22 cellular contexts compared by ENCODE assay signal in the genomic region with DNA sequence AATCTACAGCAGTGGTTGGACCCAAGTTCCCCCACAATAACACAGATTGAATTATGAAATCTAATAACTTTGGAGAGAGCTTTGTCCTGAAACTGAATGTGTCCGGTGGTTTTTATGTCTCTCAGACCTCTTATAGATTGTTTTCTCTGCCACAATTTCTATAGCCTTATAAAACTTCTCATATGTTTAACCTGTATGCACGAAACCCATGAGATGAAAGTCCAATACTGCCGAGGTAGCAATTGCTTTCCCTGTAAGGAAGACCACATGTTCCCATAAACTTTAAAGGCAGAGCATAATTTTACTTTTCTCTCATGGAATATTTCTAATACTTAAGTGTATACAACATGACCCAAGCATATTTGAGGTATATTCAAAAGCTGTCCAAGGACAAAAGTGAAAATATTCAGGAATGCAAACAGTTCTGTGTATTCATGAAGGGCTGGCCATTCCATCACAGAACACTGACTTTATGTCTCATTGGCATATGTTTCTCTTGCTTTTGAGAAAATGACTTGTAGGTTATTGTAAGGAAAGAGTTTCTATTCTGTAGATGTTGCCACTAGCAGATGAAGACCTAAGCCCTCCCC.
A peak's percentile ranks its signal among the peaks of the same experiment; 100 is the strongest.
DNase-seq lines count a peak whose midpoint lies in the region; ATAC-seq, FAIRE-seq and TF ChIP-seq lines count a peak whose summit lies in the region.
"Had no signal": no experiment of that assay in that cellular context is flagged by ENCODE, and none has a peak within 500 bp of the region (broad histone marks: within the 10 kb centered on the region; RNA-seq: fewer than 3 reads in every experiment).

No MANE protein-coding gene starts in this region.

- H3K4me1 ChIP-seq in keratinocyte (ENCODE audit: control insufficient read depth, extremely low read depth, insufficient read depth, low read length): peaks cover 25% of the 10 kb centered on the region
- peaks cover 11% of the 10 kb centered on the region for H3K4me1 ChIP-seq in suprapubic skin
- H3K4me1 ChIP-seq: BLaER1, SJCRH30 had no signal

- H3K4me3 ChIP-seq in choroid plexus epithelial cell (ENCODE audit: low read depth, low read length) (no peak overlapping the region), keratinocyte (ENCODE audit: control insufficient read depth in 2 of 3, extremely low read depth in 1 of 3, insufficient read depth in 2 of 3, low read depth in 1 of 3, low read length in 3 of 3) (no peak overlapping the region), suprapubic skin (no peak overlapping the region)
- H3K4me3 ChIP-seq: BLaER1, SJCRH30 had no signal

- H3K9ac ChIP-seq in keratinocyte (ENCODE audit: control insufficient read depth, extremely low read depth, insufficient read depth, low read length): no peak overlapping the region
- H3K9ac ChIP-seq: BLaER1, KMS-11 had no signal

- peaks cover 3% of the 10 kb centered on the region for H3K9me3 Mint-ChIP-seq in stimulated activated naive CD8-positive, alpha-beta T cell treated with anti-CD3 and anti-CD28 coated beads, Interleukin-15, Interleukin-2, amounts not matched to agents 100 ng/mL and 50 ng/mL, for 24 hours

- DNase-seq in stimulated activated naive CD8-positive, alpha-beta T cell treated with anti-CD3 and anti-CD28 coated beads, Interleukin-15, Interleukin-2, amounts not matched to agents 100 U/mL and 50 U/mL, for 24 hours: no peak
- DNase-seq in choroid plexus epithelial cell (ENCODE audit: low read depth) (peak; percentile 48), keratinocyte (ENCODE audit: low read depth, low spot score) (no peak), Ammon's horn (ENCODE audit: low spot score) (no peak), suprapubic skin (ENCODE audit: low spot score in 2 of 2) (no peak)
- DNase-seq: 8988T; CD4-positive, alpha-beta memory T cell; GOT3; NCI-H1417; NCI-H187 treated with DMSO at 0.1 percent for 48 hours; NCI-H345; NCI-H524 treated with DMSO at 0.1 percent for 48 hours; PC-3; SJCRH30 had no signal

- 93% methylated on average over 3 of the region's 3 CpGs for WGBS in suprapubic skin

- no peaks in the 10 kb centered on the region for H4K20me1 ChIP-seq in keratinocyte (ENCODE audit: control insufficient read depth, extremely low read depth, insufficient read depth, low read length)
- H4K20me1 ChIP-seq: BLaER1 had no signal

- H3K27ac ChIP-seq in keratinocyte (ENCODE audit: control insufficient read depth, insufficient read depth, low read length) (peak overlapping the region; percentile 28), suprapubic skin (no peak overlapping the region)
- H3K27ac ChIP-seq: BLaER1, KMS-11, RWPE1, SJCRH30 had no signal

- no peak overlapping the region for H3K4me3 Mint-ChIP-seq in stimulated activated naive CD8-positive, alpha-beta T cell treated with anti-CD3 and anti-CD28 coated beads, Interleukin-15, Interleukin-2, amounts not matched to agents 100 ng/mL and 50 ng/mL, for 24 hours
- H3K4me3 Mint-ChIP-seq: CD4-positive, alpha-beta memory T cell had no signal

- no peak for FAIRE-seq in keratinocyte (lab: Jason Lieb, UNC)
- FAIRE-seq: GM12892 had no signal

- TF ChIP-seq POLR2A in suprapubic skin (IDR thresholded peaks at IDR 0.05): no peak

- H3K36me3 ChIP-seq in keratinocyte (ENCODE audit: control insufficient read depth in 2 of 2, extremely low read depth in 1 of 2, insufficient read depth in 2 of 2, low read length in 2 of 2) (no peaks in the 10 kb centered on the region), suprapubic skin (no peaks in the 10 kb centered on the region)
- H3K36me3 ChIP-seq: BLaER1, SJCRH30 had no signal

- TF ChIP-seq EP300 in suprapubic skin (IDR thresholded peaks at IDR 0.05): no peak

- no peaks in the 10 kb centered on the region for H3K27me3 Mint-ChIP-seq in stimulated activated naive CD8-positive, alpha-beta T cell treated with anti-CD3 and anti-CD28 coated beads, Interleukin-15, Interleukin-2, amounts not matched to agents 100 ng/mL and 50 ng/mL, for 24 hours
- H3K27me3 Mint-ChIP-seq: CD4-positive, alpha-beta memory T cell had no signal

- dilution Hi-C loops in keratinocyte (cut with MboI; ENCODE audit: extremely low pct_ligation_motif_present, low sequenced_read_pairs): no loop called here

- H2AFZ ChIP-seq in keratinocyte (ENCODE audit: control insufficient read depth, low read length): peak overlapping the region; percentile 5

- TF ChIP-seq CTCF in choroid plexus epithelial cell (conservative IDR thresholded peaks at IDR 0.05; ENCODE audit: low read depth, low read length): no peak
- no peak for TF ChIP-seq CTCF in keratinocyte (optimal IDR thresholded peaks at IDR 0.05 in 1 of 3, IDR thresholded peaks at IDR 0.05 in 1 of 3, conservative IDR thresholded peaks at IDR 0.05 in 1 of 3; ENCODE audit: extremely low read depth in 1 of 3, insufficient read depth in 2 of 3, low read length in 3 of 3)
- no peak for TF ChIP-seq CTCF in suprapubic skin (IDR thresholded peaks at IDR 0.05)

- no peaks in the 10 kb centered on the region for H3K36me3 Mint-ChIP-seq in stimulated activated naive CD8-positive, alpha-beta T cell treated with anti-CD3 and anti-CD28 coated beads, Interleukin-15, Interleukin-2, amounts not matched to agents 100 ng/mL and 50 ng/mL, for 24 hours (ENCODE audit: low read depth)
- H3K36me3 Mint-ChIP-seq: CD4-positive, alpha-beta memory T cell had no signal

- H3K27ac Mint-ChIP-seq in stimulated activated naive CD8-positive, alpha-beta T cell treated with anti-CD3 and anti-CD28 coated beads, Interleukin-15, Interleukin-2, amounts not matched to agents 100 ng/mL and 50 ng/mL, for 24 hours: peak overlapping the region; percentile 85

- H3K9me3 ChIP-seq in keratinocyte (ENCODE audit: control insufficient read depth, low read depth, low read length) (no peaks in the 10 kb centered on the region), suprapubic skin (no peaks in the 10 kb centered on the region)
- H3K9me3 ChIP-seq: SJCRH30 had no signal

- peaks cover 20% of the 10 kb centered on the region for H3K4me1 Mint-ChIP-seq in stimulated activated naive CD8-positive, alpha-beta T cell treated with anti-CD3 and anti-CD28 coated beads, Interleukin-15, Interleukin-2, amounts not matched to agents 100 ng/mL and 50 ng/mL, for 24 hours (ENCODE audit: low read depth)

- no peak for ATAC-seq in stimulated activated naive CD8-positive, alpha-beta T cell treated with anti-CD3 and anti-CD28 coated beads, Interleukin-15, Interleukin-2, amounts not matched to agents 100 U/mL and 50 U/mL, for 24 hours
- no peak for ATAC-seq in GM19397 (IDR thresholded peaks at IDR 0.05; ENCODE audit: unreplicated experiment)
- ATAC-seq in HG03095 (IDR thresholded peaks at IDR 0.05; ENCODE audit: unreplicated experiment): no peak
- ATAC-seq: HCT116, PC-3 had no signal

- no peaks in the 10 kb centered on the region for H3K79me2 ChIP-seq in keratinocyte (ENCODE audit: control insufficient read depth, insufficient read depth, low read length)

- no peaks in the 10 kb centered on the region for H3K27me3 ChIP-seq in keratinocyte (ENCODE audit: control insufficient read depth, extremely low read depth, insufficient read depth, low read length)
- H3K27me3 ChIP-seq in suprapubic skin: no peaks in the 10 kb centered on the region
- H3K27me3 ChIP-seq: BLaER1, SJCRH30 had no signal

- H3K4me2 ChIP-seq in keratinocyte (ENCODE audit: control insufficient read depth, extremely low read depth, insufficient read depth, low read depth, low read length): peak overlapping the region; percentile 61
- H3K4me2 ChIP-seq: BLaER1, KMS-11 had no signal

- H3K9me1 ChIP-seq in keratinocyte (ENCODE audit: control insufficient read depth, extremely low read depth, insufficient read depth, low read length): no peaks in the 10 kb centered on the region
